22 cellular contexts compared by ENCODE assay signal in the genomic region with DNA sequence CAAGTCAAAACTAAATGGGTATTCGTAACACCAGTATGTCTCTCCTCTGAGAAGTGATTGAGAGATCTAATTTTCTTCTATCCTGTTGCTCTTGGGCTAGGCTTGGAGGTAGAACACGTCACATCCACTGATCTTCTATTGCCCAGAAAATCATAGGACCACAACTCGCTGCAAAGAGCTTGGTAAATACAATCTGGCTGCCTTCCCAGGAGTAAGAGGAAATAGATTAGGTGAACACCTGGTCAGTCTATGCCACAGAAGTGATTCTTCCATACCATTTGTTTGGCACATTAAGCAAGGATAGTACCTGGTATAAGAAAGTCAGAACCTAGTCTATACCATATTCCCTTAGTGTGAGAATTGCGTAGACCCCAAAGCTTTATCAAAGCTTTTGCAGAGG.
DNase-seq lines count a peak whose midpoint lies in the region; ATAC-seq and TF ChIP-seq lines count a peak whose summit lies in the region.
"Had no signal": no experiment of that assay in that cellular context is flagged by ENCODE, and none has a peak within 500 bp of the region (broad histone marks: within the 10 kb centered on the region; RNA-seq: fewer than 3 reads in every experiment).

No MANE protein-coding gene starts in this region.

- TF ChIP-seq POLR2A in body of pancreas (IDR thresholded peaks at IDR 0.05) (no peak), stomach (IDR thresholded peaks at IDR 0.05) (no peak)

- H3K4me3 ChIP-seq in body of pancreas (no peak overlapping the region), stomach (no peak overlapping the region)
- H3K4me3 ChIP-seq: A549, MG63, SJCRH30, skin epidermis, uterus had no signal

- H3K36me3 ChIP-seq in body of pancreas (replicated peaks in 1 of 2; ENCODE audit: insufficient read depth in 1 of 2, low read depth in 2 of 2) (no peaks in the 10 kb centered on the region), stomach (no peaks in the 10 kb centered on the region)
- H3K36me3 ChIP-seq: MG63, SJCRH30, uterus had no signal

- intact Hi-C loops in body of pancreas (cut with DNase I) (no loop called here), stomach (cut with DNase I; ENCODE audit: low total_unique reads) (no loop called here)

- H3K27ac ChIP-seq in body of pancreas (peak overlapping the region in 3 of 4 donors; percentile 7 to 75 (median 51)), stomach (no peak overlapping the region)
- H3K27ac ChIP-seq: A549, SJCRH30, skin epidermis, uterus had no signal

- TF ChIP-seq EP300 in stomach (IDR thresholded peaks at IDR 0.05) = no peak

- ATAC-seq in body of pancreas (peak; percentile 99), HG02610 (IDR thresholded peaks at IDR 0.05; ENCODE audit: unreplicated experiment) (no peak)
- ATAC-seq: A549, left cardiac atrium had no signal

- TF ChIP-seq CTCF in body of pancreas (IDR thresholded peaks at IDR 0.05) = no peak
- no peak for TF ChIP-seq CTCF in stomach (IDR thresholded peaks at IDR 0.05)

- DNase-seq in NCI-H2107 treated with DMSO at 0.1 percent for 48 hours (lab: John Stamatoyannopoulos, UW; ENCODE audit: unreplicated experiment) = peak; percentile 34
- DNase-seq in NCI-H2107 (lab: John Stamatoyannopoulos, UW) = no peak
- DNase-seq in NCI-H345 (lab: John Stamatoyannopoulos, UW) = peak; percentile 63
- DNase-seq in body of pancreas = peak; percentile 29 to 75 (median 58)
- peak; percentile 30 for DNase-seq in stomach
- DNase-seq in iPS-NIHi11 (ENCODE audit: low spot score) = no peak
- no peak for DNase-seq in NCI-H128 (lab: John Stamatoyannopoulos, UW; ENCODE audit: unreplicated experiment)
- DNase-seq: activated CD4-positive, alpha-beta memory T cell treated with anti-CD3 and anti-CD28 coated beads for 36 hours; activated naive CD4-positive, alpha-beta T cell; amygdala; Calu3; central memory CD4-positive, alpha-beta T cell; HCEC 1CT; left cardiac atrium; MG63; NCI-H226; SJCRH30; stimulated activated CD4-positive, alpha-beta T cell treated with anti-CD3 and anti-CD28 coated beads, Interleukin-2, amount 100 ng/mL, for 48 hours; uterus had no signal

- H3K9me3 ChIP-seq in body of pancreas (peaks cover 0 to 5% (median 0%) of the 10 kb centered on the region in 3 donors), stomach (no peaks in the 10 kb centered on the region)
- H3K9me3 ChIP-seq: A549, SJCRH30, uterus had no signal

- 21 to 27% methylated on average over 4 of the region's 4 CpGs for WGBS in body of pancreas, 2 donors
- WGBS in stomach, 5 donors = 31 to 67% (median 38%) methylated on average over 4 of the region's 4 CpGs

- H3K27me3 ChIP-seq in body of pancreas (no peaks in the 10 kb centered on the region), stomach (no peaks in the 10 kb centered on the region)
- H3K27me3 ChIP-seq: MG63, SJCRH30, uterus had no signal

- H3K4me1 ChIP-seq in body of pancreas (peaks cover 16% of the 10 kb centered on the region), stomach (peaks cover 0 to 3% (median 0%) of the 10 kb centered on the region in 4 donors)
- H3K4me1 ChIP-seq: A549, SJCRH30, uterus had no signal

Comparison
In these comparisons a context has a peak if more than half of its experiments do, and no peak if none do; other contexts are left out.
1. DNase-seq: peak in NCI-H2107 treated with DMSO at 0.1 percent for 48 hours (single experiment), NCI-H345 (single experiment), body of pancreas (4 of 4) and stomach (single experiment); none in NCI-H2107 (single experiment), iPS-NIHi11 (single experiment) and NCI-H128 (single experiment).
2. H3K27ac ChIP-seq: peak in body of pancreas (3 of 4); none in stomach (0 of 5).